ENCODE assay signal across 11 cellular contexts in the genomic region with DNA sequence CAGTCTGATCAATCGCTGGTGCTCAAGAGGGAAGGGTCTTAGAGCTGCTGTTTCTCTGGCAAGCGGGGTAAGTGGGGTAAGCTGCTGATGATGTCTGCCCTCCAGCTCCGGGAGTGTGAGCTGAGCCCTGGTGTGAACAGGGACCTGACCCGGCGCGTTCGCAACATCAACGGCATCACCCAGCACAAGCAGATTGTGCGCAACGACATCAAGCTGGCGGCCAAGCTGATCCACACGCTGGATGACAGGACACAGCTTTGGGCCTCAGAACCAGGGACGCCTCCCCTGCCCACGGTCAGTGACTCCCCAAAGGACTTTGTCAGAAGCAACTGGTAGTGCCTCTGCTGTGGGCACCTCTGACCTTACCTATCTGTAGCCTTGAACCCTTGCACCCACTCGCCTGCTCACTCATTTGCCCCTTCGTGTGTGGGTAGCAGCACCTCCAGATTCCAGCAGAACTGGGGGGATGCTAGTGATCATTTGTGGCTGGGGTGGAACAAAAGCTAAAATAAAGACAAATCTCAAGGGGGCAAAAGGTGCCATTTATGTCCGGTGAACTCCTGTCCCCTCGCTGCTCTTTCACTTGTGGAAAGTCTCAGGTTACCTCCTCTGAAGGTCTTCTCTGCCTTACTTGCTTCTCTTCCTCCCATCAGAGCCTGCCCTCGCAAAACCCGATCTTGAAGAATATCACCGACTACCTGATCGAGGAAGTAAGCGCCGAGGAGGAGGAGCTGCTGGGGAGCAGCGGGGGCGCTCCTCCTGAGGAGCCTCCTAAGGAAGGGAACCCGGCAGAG. TPM values are rescaled to one million over a fixed set of nuclear protein-coding genes. Genes with fewer than 3 reads are reported as not detected.
DNase-seq lines count a peak whose midpoint lies in the region; ATAC-seq and TF ChIP-seq lines count a peak whose summit lies in the region.
"Had no signal": no experiment of that assay in that cellular context is flagged by ENCODE, and none has a peak within 500 bp of the region (broad histone marks: within the 10 kb centered on the region; RNA-seq: fewer than 3 reads in every experiment).

No MANE protein-coding gene starts in this region.

- H3K4me3 Mint-ChIP-seq in endothelial cell (ENCODE audit: unreplicated experiment) = peak overlapping the region; percentile 78
- peak overlapping the region; percentile 37 for H3K4me3 Mint-ChIP-seq in type B pancreatic cell

- no peak overlapping the region for H3K27ac Mint-ChIP-seq in endothelial cell (ENCODE audit: unreplicated experiment)
- peak overlapping the region; percentile 58 for H3K27ac Mint-ChIP-seq in type B pancreatic cell

- POLR2A ChIA-PET in RWPE1 (lab: Yijun Ruan, JAX; ENCODE audit: low non-redundant PET) = interaction anchor here (1.5 kb wide), 1 partner anchor 12 kb away, joined by 4 read pairs; a partner anchor contains a TSS

- H3K9me3 Mint-ChIP-seq in endothelial cell (ENCODE audit: unreplicated experiment) = no peaks in the 10 kb centered on the region
- no peaks in the 10 kb centered on the region for H3K9me3 Mint-ChIP-seq in type B pancreatic cell

- ATAC-seq in Right ventricle myocardium inferior (no peak), left cardiac atrium (no peak), GM18861 (IDR thresholded peaks at IDR 0.05; ENCODE audit: unreplicated experiment) (no peak), HG03565 (IDR thresholded peaks at IDR 0.05; ENCODE audit: unreplicated experiment) (no peak)

- TF ChIP-seq CTCF in RWPE1 (conservative IDR thresholded peaks at IDR 0.05; ENCODE audit: low read depth) (no peak), endothelial cell (IDR thresholded peaks at IDR 0.05; ENCODE audit: unreplicated experiment) (no peak), type B pancreatic cell (conservative IDR thresholded peaks at IDR 0.05) (no peak)

- CTCF ChIA-PET in RWPE1 (lab: Yijun Ruan, JAX) = interaction anchor here (0.7 kb wide), 1 partner anchor 63 kb away, joined by 3 read pairs; a partner anchor contains a TSS

- peaks cover 48% of the 10 kb centered on the region for H3K4me1 Mint-ChIP-seq in endothelial cell (ENCODE audit: unreplicated experiment)
- H3K4me1 Mint-ChIP-seq in type B pancreatic cell (ENCODE audit: unreplicated experiment) = peaks cover 31% of the 10 kb centered on the region

- DNase-seq in Right ventricle myocardium inferior (ENCODE audit: missing footprints) = peak; percentile 60
- no peak for DNase-seq in left cardiac atrium
- DNase-seq in RWPE1 (ENCODE audit: low spot score) = no peak
- no peak for DNase-seq in endothelial cell (ENCODE audit: low spot score)
- DNase-seq in type B pancreatic cell (ENCODE audit: extremely low spot score, unreplicated experiment) = no peak
- no peak for DNase-seq in SW 1271 (lab: John Stamatoyannopoulos, UW)
- DNase-seq: AML-193, NCI-H446 had no signal

- peaks cover 68% of the 10 kb centered on the region for H3K36me3 Mint-ChIP-seq in endothelial cell (ENCODE audit: low read depth, unreplicated experiment)
- peaks cover 43% of the 10 kb centered on the region for H3K36me3 Mint-ChIP-seq in type B pancreatic cell

- intact Hi-C loops in Right ventricle myocardium inferior (cut with DNase I) (no loop called here), left cardiac atrium (cut with DNase I) (no loop called here)

- peak overlapping the region; percentile 93 for H3K27ac ChIP-seq in RWPE1
- H3K27ac ChIP-seq: epithelial cell of prostate had no signal

- peaks cover 19% of the 10 kb centered on the region for H3K27me3 Mint-ChIP-seq in endothelial cell (ENCODE audit: unreplicated experiment)
- no peaks in the 10 kb centered on the region for H3K27me3 Mint-ChIP-seq in type B pancreatic cell

RNA-seq across cellular contexts. Expression of a gene that starts 3.2 kb away (rescaled TPM):
- total RNA-seq in Right ventricle myocardium inferior = 1.9 TPM
- 1 to 10 TPM; 2.7 to 4.3 TPM for total RNA-seq in left cardiac atrium
- 2.4 TPM for total RNA-seq in endothelial cell (ENCODE audit: unreplicated experiment)
- total RNA-seq in type B pancreatic cell (ENCODE audit: low replicate concordance) = 4.4 and 6.3 TPM in 2 replicates

RNA-seq across cellular contexts. Expression of a gene that starts 9.3 kb away (rescaled TPM):
- 0.73 TPM for total RNA-seq in Right ventricle myocardium inferior
- total RNA-seq in left cardiac atrium = 10 to 100 TPM in 1 of 2 donors, 1 to 10 TPM in 1; 8.5 to 30.9 TPM
- 3.0 TPM for total RNA-seq in endothelial cell (ENCODE audit: unreplicated experiment)
- total RNA-seq in type B pancreatic cell (ENCODE audit: low replicate concordance) = 7.1 and 10.4 TPM in 2 replicates

RNA-seq across cellular contexts. Expression of a gene that starts 11.4 kb away (rescaled TPM):
- total RNA-seq in Right ventricle myocardium inferior (70.5 TPM), left cardiac atrium (10 to 100 TPM; 65.1 to 87.0 TPM), endothelial cell (ENCODE audit: unreplicated experiment) (173 TPM), type B pancreatic cell (ENCODE audit: low replicate concordance) (168 and 239 TPM in 2 replicates)

RNA-seq across cellular contexts. Expression of a gene that starts 19.2 kb away (rescaled TPM):
- 15.5 TPM for total RNA-seq in Right ventricle myocardium inferior
- 10 to 100 TPM; 36.5 to 48.0 TPM for total RNA-seq in left cardiac atrium
- total RNA-seq in endothelial cell (ENCODE audit: unreplicated experiment) = 93.8 TPM
- 78.9 and 84.7 TPM in 2 replicates for total RNA-seq in type B pancreatic cell (ENCODE audit: low replicate concordance)

RNA-seq across cellular contexts. Expression of a gene that starts 33.8 kb away (rescaled TPM):
- total RNA-seq in Right ventricle myocardium inferior (10.2 TPM), left cardiac atrium (10 to 100 TPM; 13.4 to 14.7 TPM), endothelial cell (ENCODE audit: unreplicated experiment) (60.5 TPM), type B pancreatic cell (ENCODE audit: low replicate concordance) (31.4 and 37.1 TPM in 2 replicates)
